Comparison of ENCODE assay signal across 8 cellular contexts in genomic region chr19:17420267-17420924, GRCh38. TPM values are rescaled to one million over a fixed set of nuclear protein-coding genes. Genes with fewer than 3 reads are reported as not detected.
DNase-seq lines count a peak whose midpoint lies in the region; FAIRE-seq and TF ChIP-seq lines count a peak whose summit lies in the region.

No MANE protein-coding gene starts in this region.

- CTCF ChIA-PET in activated CD4-positive, alpha-beta memory T cell treated with anti-CD3 and anti-CD28 coated beads for 36 hours (lab: Charles Lee): interaction anchor here (1.0 to 2.0 kb wide), 6 partner anchors 14 to 76 kb away, joined by 3 to 18 read pairs (median 8); partner anchors contain the start of gene BST2

- H3K4me3 Mint-ChIP-seq in activated CD4-positive, alpha-beta memory T cell treated with anti-CD3 and anti-CD28 coated beads for 36 hours: peak overlapping the region; percentile 86
- peak overlapping the region; percentile 89 for H3K4me3 Mint-ChIP-seq in nephron progenitor cell

- no peaks in the 10 kb centered on the region for H3K27me3 ChIP-seq in HUES6 (ENCODE audit: control insufficient read depth, insufficient read depth, low read length)

- peak overlapping the region; percentile 21 for H3K9ac ChIP-seq in HUES6 (ENCODE audit: low read length)

- intact Hi-C loops in activated CD4-positive, alpha-beta memory T cell treated with anti-CD3 and anti-CD28 coated beads for 36 hours (cut with micrococcal nuclease): loop anchor here (5.0 kb wide), 1 partner anchor 92 kb away; the partner anchor contains the start of gene PGLS

- H3K9me3 Mint-ChIP-seq in activated CD4-positive, alpha-beta memory T cell treated with anti-CD3 and anti-CD28 coated beads for 36 hours: no peaks in the 10 kb centered on the region
- no peaks in the 10 kb centered on the region for H3K9me3 Mint-ChIP-seq in nephron progenitor cell

- peak; percentile 56 for FAIRE-seq in GM19239 (lab: Jason Lieb, UNC)

- H3K36me3 Mint-ChIP-seq in activated CD4-positive, alpha-beta memory T cell treated with anti-CD3 and anti-CD28 coated beads for 36 hours: peaks cover 11% of the 10 kb centered on the region
- peaks cover 15% of the 10 kb centered on the region for H3K36me3 Mint-ChIP-seq in nephron progenitor cell (ENCODE audit: low read depth)

- POLR2A ChIA-PET in activated CD4-positive, alpha-beta memory T cell treated with anti-CD3 and anti-CD28 coated beads for 36 hours (lab: Charles Lee): interaction anchor here (1.0 to 2.9 kb wide), 4 partner anchors 14 to 111 kb away, joined by 3 to 20 read pairs (median 4); partner anchors contain the start of genes BST2, DDA1 and PGLS

- H3K4me3 ChIP-seq in HUES6 (ENCODE audit: low read depth, low read length): peak overlapping the region; percentile 81

- peaks cover 19% of the 10 kb centered on the region for H3K4me1 Mint-ChIP-seq in activated CD4-positive, alpha-beta memory T cell treated with anti-CD3 and anti-CD28 coated beads for 36 hours (ENCODE audit: low read depth)
- peaks cover 69% of the 10 kb centered on the region for H3K4me1 Mint-ChIP-seq in nephron progenitor cell

- peak overlapping the region; percentile 69 for H3K27ac Mint-ChIP-seq in activated CD4-positive, alpha-beta memory T cell treated with anti-CD3 and anti-CD28 coated beads for 36 hours
- H3K27ac Mint-ChIP-seq in nephron progenitor cell: peak overlapping the region; percentile 83

- TF ChIP-seq CTCF in C4-2B (conservative IDR thresholded peaks at IDR 0.05) (no peak), nephron progenitor cell (IDR thresholded peaks at IDR 0.05) (no peak)

- peaks cover 18% of the 10 kb centered on the region for H3K4me1 ChIP-seq in HUES6 (ENCODE audit: control insufficient read depth, insufficient read depth, low read length)

- H3K9me3 ChIP-seq in HUES6 (ENCODE audit: control insufficient read depth, insufficient read depth, low read depth, low read length): no peaks in the 10 kb centered on the region

- DNase-seq in GM19239 (ENCODE audit: insufficient read length, low spot score): no peak
- peak; percentile 51 for DNase-seq in activated CD4-positive, alpha-beta memory T cell treated with anti-CD3 and anti-CD28 coated beads for 36 hours
- peak; percentile 29 for DNase-seq in fibroblast of gingiva (ENCODE audit: low read depth)
- DNase-seq in nephron progenitor cell: peak; percentile 55
- no peak for DNase-seq in H4 (ENCODE audit: low spot score)
- no peak for DNase-seq in central memory CD4-positive, alpha-beta T cell

- H3K27ac ChIP-seq in C4-2B (peak overlapping the region; percentile 72), HUES6 (ENCODE audit: low read depth, low read length) (no peak overlapping the region)

- no peaks in the 10 kb centered on the region for H3K27me3 Mint-ChIP-seq in activated CD4-positive, alpha-beta memory T cell treated with anti-CD3 and anti-CD28 coated beads for 36 hours
- peaks cover 4% of the 10 kb centered on the region for H3K27me3 Mint-ChIP-seq in nephron progenitor cell (ENCODE audit: low read depth, poor library complexity)

- H3K36me3 ChIP-seq in HUES6 (ENCODE audit: control insufficient read depth, insufficient read depth, low read length): no peaks in the 10 kb centered on the region

RNA-seq across cellular contexts. Expression of gene MVB12A, which starts 0.5 kb away (rescaled TPM):
- total RNA-seq in activated CD4-positive, alpha-beta memory T cell treated with anti-CD3 and anti-CD28 coated beads for 36 hours: 10 to 100 TPM; 36.5 to 42.4 TPM
- 155 and 216 TPM in 2 replicates for total RNA-seq in H4 (2014; rRNA removed; shearing (Covaris generic))

RNA-seq across cellular contexts. Expression of gene BST2, which starts 15.0 kb away (rescaled TPM):
- total RNA-seq in activated CD4-positive, alpha-beta memory T cell treated with anti-CD3 and anti-CD28 coated beads for 36 hours: 100 to 1,000 TPM; 156 to 164 TPM
- total RNA-seq in H4 (2014; rRNA removed; shearing (Covaris generic)): 273 and 396 TPM in 2 replicates

RNA-seq across cellular contexts. Expression of gene CCDC194, which starts 26.4 kb away (rescaled TPM):
- total RNA-seq in activated CD4-positive, alpha-beta memory T cell treated with anti-CD3 and anti-CD28 coated beads for 36 hours: 1 to 10 TPM; 1.4 to 2.3 TPM
- total RNA-seq in H4 (2014; rRNA removed; shearing (Covaris generic)): not detected in 2 replicates

RNA-seq across cellular contexts. Expression of gene TMEM221, which starts 28.1 kb away (rescaled TPM):
- not detected for total RNA-seq in activated CD4-positive, alpha-beta memory T cell treated with anti-CD3 and anti-CD28 coated beads for 36 hours
- 0.27 and 1.1 TPM in 2 replicates for total RNA-seq in H4 (2014; rRNA removed; shearing (Covaris generic))

RNA-seq across cellular contexts. Expression of gene NXNL1, which starts 40.3 kb away (rescaled TPM):
- not detected for total RNA-seq in activated CD4-positive, alpha-beta memory T cell treated with anti-CD3 and anti-CD28 coated beads for 36 hours
- total RNA-seq in H4 (2014; rRNA removed; shearing (Covaris generic)): not detected in 2 replicates

Comparison
In these comparisons a context has a peak if more than half of its experiments do, and no peak if none do; other contexts are left out.
1. DNase-seq: peak in activated CD4-positive, alpha-beta memory T cell treated with anti-CD3 and anti-CD28 coated beads for 36 hours (single experiment), fibroblast of gingiva (single experiment) and nephron progenitor cell (single experiment); none in GM19239 (single experiment), H4 (single experiment) and central memory CD4-positive, alpha-beta T cell (single experiment).